Comparison of ENCODE assay signal across 21 cellular contexts in genomic region chr10:70726909-70727495, GRCh38. TPM values are rescaled to one million over a fixed set of nuclear protein-coding genes. Genes with fewer than 3 reads are reported as not detected.
"Had no signal": no experiment of that assay in that cellular context is flagged by ENCODE, and none has a peak within 500 bp of the region (broad histone marks: within the 10 kb centered on the region; RNA-seq: fewer than 3 reads in every experiment).

No MANE protein-coding gene starts in this region.

- H3K9me3 ChIP-seq: lower lobe of right lung, neutrophil, prostate gland, right lobe of liver, thoracic aorta, uterus had no signal

- H3K27me3 ChIP-seq: neutrophil, right lobe of liver, uterus had no signal

- H3K36me3 Mint-ChIP-seq: activated naive CD8-positive, alpha-beta T cell; naive thymus-derived CD4-positive, alpha-beta T cell; T-cell had no signal

- DNase-seq: activated CD4-positive, alpha-beta memory T cell treated with anti-CD3 and anti-CD28 coated beads, Interleukin-2, amount 10 ng/mL, durations not matched to agents 7 days and 5 days; activated CD4-positive, alpha-beta T cell treated with anti-CD3 and anti-CD28 coated beads for 36 hours; activated gamma-delta T cell; activated T-cell treated with anti-CD3 and anti-CD28 coated beads, Interleukin-2, amount 50 U/mL, for 48 hours; aorta; effector CD8-positive, alpha-beta T cell; left cardiac atrium; lower lobe of right lung; naive thymus-derived CD4-positive, alpha-beta T cell; right lobe of liver; stimulated activated CD4-positive, alpha-beta T cell treated with anti-CD3 and anti-CD28 coated beads, Interleukin-2, amount 100 ng/mL, for 24 hours; stimulated activated naive CD4-positive, alpha-beta T cell; T-cell; uterus had no signal

- H3K4me1 Mint-ChIP-seq: activated CD4-positive, alpha-beta memory T cell treated with anti-CD3 and anti-CD28 coated beads, Interleukin-2, amount 10 ng/mL, durations not matched to agents 7 days and 5 days; activated CD4-positive, alpha-beta T cell treated with anti-CD3 and anti-CD28 coated beads for 36 hours; T-cell had no signal

- H3K27me3 Mint-ChIP-seq: activated CD4-positive, alpha-beta memory T cell treated with anti-CD3 and anti-CD28 coated beads, Interleukin-2, amount 10 ng/mL, durations not matched to agents 7 days and 5 days; activated CD4-positive, alpha-beta T cell treated with anti-CD3 and anti-CD28 coated beads for 36 hours; activated naive CD8-positive, alpha-beta T cell had no signal

- H3K27ac Mint-ChIP-seq: activated CD4-positive, alpha-beta memory T cell treated with anti-CD3 and anti-CD28 coated beads, Interleukin-2, amount 10 ng/mL, durations not matched to agents 7 days and 5 days; activated CD4-positive, alpha-beta T cell treated with anti-CD3 and anti-CD28 coated beads for 36 hours; activated naive CD8-positive, alpha-beta T cell; naive thymus-derived CD4-positive, alpha-beta T cell; T-cell had no signal

- H3K9me3 Mint-ChIP-seq: activated CD4-positive, alpha-beta memory T cell treated with anti-CD3 and anti-CD28 coated beads, Interleukin-2, amount 10 ng/mL, durations not matched to agents 7 days and 5 days; naive thymus-derived CD4-positive, alpha-beta T cell; T-cell had no signal

- H3K27ac ChIP-seq: coronary artery, lower lobe of right lung, neutrophil, prostate gland, right lobe of liver, thoracic aorta, uterus, VCaP had no signal

- H3K4me3 Mint-ChIP-seq: activated CD4-positive, alpha-beta memory T cell treated with anti-CD3 and anti-CD28 coated beads, Interleukin-2, amount 10 ng/mL, durations not matched to agents 7 days and 5 days; activated CD4-positive, alpha-beta T cell treated with anti-CD3 and anti-CD28 coated beads for 36 hours; activated naive CD8-positive, alpha-beta T cell; naive thymus-derived CD4-positive, alpha-beta T cell; T-cell had no signal

- ATAC-seq: activated CD4-positive, alpha-beta T cell treated with anti-CD3 and anti-CD28 coated beads for 36 hours; left cardiac atrium; lower lobe of right lung; naive thymus-derived CD4-positive, alpha-beta T cell; right lobe of liver; T-cell had no signal

RNA-seq across cellular contexts. Expression of gene ADAMTS14, which starts 54.7 kb away (rescaled TPM):
- total RNA-seq: activated CD4-positive, alpha-beta memory T cell treated with anti-CD3 and anti-CD28 coated beads, Interleukin-2, amount 10 ng/mL, durations not matched to agents 7 days and 5 days; activated CD4-positive, alpha-beta T cell treated with anti-CD3 and anti-CD28 coated beads for 36 hours had no signal
- polyA plus RNA-seq: naive thymus-derived CD4-positive, alpha-beta T cell had no signal

RNA-seq across cellular contexts. Expression of gene TBATA, which starts 58.2 kb away (rescaled TPM):
- total RNA-seq: activated CD4-positive, alpha-beta memory T cell treated with anti-CD3 and anti-CD28 coated beads, Interleukin-2, amount 10 ng/mL, durations not matched to agents 7 days and 5 days; activated CD4-positive, alpha-beta T cell treated with anti-CD3 and anti-CD28 coated beads for 36 hours; aorta; fibroblast of lung; left cardiac atrium; lower lobe of right lung; naive thymus-derived CD4-positive, alpha-beta T cell; right lobe of liver; T-cell; thoracic aorta; uterus had no signal
- polyA plus RNA-seq: aorta; fibroblast of lung; naive thymus-derived CD4-positive, alpha-beta T cell had no signal
